ENCODE assay signal across 9 cellular contexts in genomic region chr9:133117271-133118178, GRCh38. TPM values are rescaled to one million over a fixed set of nuclear protein-coding genes. Genes with fewer than 3 reads are reported as not detected.
DNase-seq lines count a peak whose midpoint lies in the region; ATAC-seq and TF ChIP-seq lines count a peak whose summit lies in the region.
"Had no signal": no experiment of that assay in that cellular context is flagged by ENCODE, and none has a peak within 500 bp of the region (broad histone marks: within the 10 kb centered on the region; RNA-seq: fewer than 3 reads in every experiment).

No MANE protein-coding gene starts in this region.

- POLR2A ChIA-PET in RWPE1 (lab: Yijun Ruan, JAX; ENCODE audit: low non-redundant PET), result interaction anchor here (1.1 kb wide), 1 partner anchor 32 kb away, joined by 5 read pairs; no protein-coding TSS in a partner anchor

- no peak overlapping the region for H3K4me3 ChIP-seq in prostate gland

- H3K27ac ChIP-seq in RWPE1 (peak overlapping the region; percentile 93), prostate gland (peak overlapping the region; percentile 38 to 85)

- no peaks in the 10 kb centered on the region for H3K27me3 ChIP-seq in prostate gland (replicated peaks; ENCODE audit: insufficient read depth)

- H3K9me3 ChIP-seq in prostate gland, result no peaks in the 10 kb centered on the region

- CTCF ChIA-PET in RWPE1 (lab: Yijun Ruan, JAX), result interaction anchor here (0.6 to 2.5 kb wide), 10 partner anchors 10 to 69 kb away, joined by 3 to 21 read pairs (median 4); no protein-coding TSS in a partner anchor

- peaks cover 50% of the 10 kb centered on the region for H3K4me1 ChIP-seq in prostate gland (replicated peaks)

- peak overlapping the region; percentile 100 for H3K27ac Mint-ChIP-seq in glutamatergic neuron (ENCODE audit: unreplicated experiment)

- H3K36me3 Mint-ChIP-seq in glutamatergic neuron (ENCODE audit: unreplicated experiment), result no peaks in the 10 kb centered on the region

- peak overlapping the region; percentile 94 for H3K4me3 Mint-ChIP-seq in glutamatergic neuron (ENCODE audit: unreplicated experiment)

- TF ChIP-seq CTCF in RWPE1 (conservative IDR thresholded peaks at IDR 0.05; ENCODE audit: low read depth) (no peak), glutamatergic neuron (IDR thresholded peaks at IDR 0.05; ENCODE audit: partially characterized antibody, unreplicated experiment) (no peak), prostate gland (IDR thresholded peaks at IDR 0.05) (peak in 1 of 4 experiments; percentile 31)

- ATAC-seq in GM18867 (IDR thresholded peaks at IDR 0.05; ENCODE audit: unreplicated experiment) (no peak), HG02623 (IDR thresholded peaks at IDR 0.05; ENCODE audit: unreplicated experiment) (no peak)
- ATAC-seq: HCT116 had no signal

- no peaks in the 10 kb centered on the region for H3K36me3 ChIP-seq in prostate gland

- TF ChIP-seq POLR2A in prostate gland (IDR thresholded peaks at IDR 0.05), result no peak

- intact Hi-C loops in prostate gland (cut with DNase I), result no loop called here

- WGBS in prostate gland, result 39% methylated on average over 16 of the region's 18 CpGs

- H3K27me3 Mint-ChIP-seq in glutamatergic neuron (ENCODE audit: unreplicated experiment), result peaks cover 63% of the 10 kb centered on the region

- peaks cover 48% of the 10 kb centered on the region for H3K4me1 Mint-ChIP-seq in glutamatergic neuron (ENCODE audit: low read depth, unreplicated experiment)

- H3K9me3 Mint-ChIP-seq in glutamatergic neuron (ENCODE audit: unreplicated experiment), result peaks cover 56% of the 10 kb centered on the region

- peak; percentile 62 for DNase-seq in CD1c-positive myeloid dendritic cell (ENCODE audit: extremely low spot score)
- no peak for DNase-seq in RWPE1 (ENCODE audit: low spot score)
- no peak for DNase-seq in glutamatergic neuron
- peak; percentile 60 for DNase-seq in prostate gland (ENCODE audit: low spot score)
- no peak for DNase-seq in T-helper 9 cell
- DNase-seq in NK-92 (lab: John Stamatoyannopoulos, UW; ENCODE audit: unreplicated experiment), result no peak

RNA-seq across cellular contexts. Expression of gene RALGDS, which starts 3.5 kb away (rescaled TPM):
- total RNA-seq in glutamatergic neuron (ENCODE audit: unreplicated experiment) (449 TPM), prostate gland (10 to 100 TPM; 49.6 to 77.4 TPM)

RNA-seq across cellular contexts. Expression of gene GBGT1, which starts 46.2 kb away (rescaled TPM):
- 1.3 TPM for total RNA-seq in glutamatergic neuron (ENCODE audit: unreplicated experiment)
- total RNA-seq in prostate gland, result 10 to 100 TPM; 10.7 to 14.0 TPM

RNA-seq across cellular contexts. Expression of gene CEL, which starts 55.7 kb away (rescaled TPM):
- total RNA-seq in glutamatergic neuron (ENCODE audit: unreplicated experiment), result 3.8 TPM
- 1 to 10 TPM; 1.7 to 2.8 TPM for total RNA-seq in prostate gland

Comparison
In these comparisons a context has a peak if more than half of its experiments do, and no peak if none do; other contexts are left out.
1. DNase-seq: peak in CD1c-positive myeloid dendritic cell (single experiment) and prostate gland (single experiment); none in RWPE1 (single experiment), glutamatergic neuron (single experiment), T-helper 9 cell (single experiment) and NK-92 (single experiment).